In genomic region chr11:111330234-111330893, GRCh38 we compare ENCODE assay signal across 1 cellular context.
A peak's percentile ranks its signal among the peaks of the same experiment; 100 is the strongest.
TF ChIP-seq lines count a peak whose summit lies in the region.

No MANE protein-coding gene starts in this region.

TF ChIP-seq in HepG2, 621 proteins besides CTCF, POLR2A, EP300 and RAD21 (continued from another document and continues in another):
- TF ChIP-seq TEAD3 (CRISPR knock-in tag; optimal IDR thresholded peaks at IDR 0.05; ENCODE audit: borderline replicate concordance) = peak; percentile 56
- TF ChIP-seq KDM6A (CRISPR knock-in tag; IDR thresholded peaks at IDR 0.05; ENCODE audit: low read depth) = no peak
- TF ChIP-seq ZNF709 (CRISPR knock-in tag; IDR thresholded peaks at IDR 0.05) = no peak
- TF ChIP-seq, protein P1, sequence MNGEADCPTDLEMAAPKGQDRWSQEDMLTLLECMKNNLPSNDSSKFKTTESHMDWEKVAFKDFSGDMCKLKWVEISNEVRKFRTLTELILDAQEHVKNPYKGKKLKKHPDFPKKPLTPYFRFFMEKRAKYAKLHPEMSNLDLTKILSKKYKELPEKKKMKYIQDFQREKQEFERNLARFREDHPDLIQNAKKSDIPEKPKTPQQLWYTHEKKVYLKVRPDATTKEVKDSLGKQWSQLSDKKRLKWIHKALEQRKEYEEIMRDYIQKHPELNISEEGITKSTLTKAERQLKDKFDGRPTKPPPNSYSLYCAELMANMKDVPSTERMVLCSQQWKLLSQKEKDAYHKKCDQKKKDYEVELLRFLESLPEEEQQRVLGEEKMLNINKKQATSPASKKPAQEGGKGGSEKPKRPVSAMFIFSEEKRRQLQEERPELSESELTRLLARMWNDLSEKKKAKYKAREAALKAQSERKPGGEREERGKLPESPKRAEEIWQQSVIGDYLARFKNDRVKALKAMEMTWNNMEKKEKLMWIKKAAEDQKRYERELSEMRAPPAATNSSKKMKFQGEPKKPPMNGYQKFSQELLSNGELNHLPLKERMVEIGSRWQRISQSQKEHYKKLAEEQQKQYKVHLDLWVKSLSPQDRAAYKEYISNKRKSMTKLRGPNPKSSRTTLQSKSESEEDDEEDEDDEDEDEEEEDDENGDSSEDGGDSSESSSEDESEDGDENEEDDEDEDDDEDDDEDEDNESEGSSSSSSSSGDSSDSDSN (CRISPR knock-in tag; IDR thresholded peaks at IDR 0.05) = no peak
- no peak for TF ChIP-seq ZMAT3 (CRISPR knock-in tag; conservative IDR thresholded peaks at IDR 0.05)
- peak; percentile 79 for TF ChIP-seq SKI (IDR thresholded peaks at IDR 0.05; ENCODE audit: partially characterized antibody)
- TF ChIP-seq, protein P2, sequence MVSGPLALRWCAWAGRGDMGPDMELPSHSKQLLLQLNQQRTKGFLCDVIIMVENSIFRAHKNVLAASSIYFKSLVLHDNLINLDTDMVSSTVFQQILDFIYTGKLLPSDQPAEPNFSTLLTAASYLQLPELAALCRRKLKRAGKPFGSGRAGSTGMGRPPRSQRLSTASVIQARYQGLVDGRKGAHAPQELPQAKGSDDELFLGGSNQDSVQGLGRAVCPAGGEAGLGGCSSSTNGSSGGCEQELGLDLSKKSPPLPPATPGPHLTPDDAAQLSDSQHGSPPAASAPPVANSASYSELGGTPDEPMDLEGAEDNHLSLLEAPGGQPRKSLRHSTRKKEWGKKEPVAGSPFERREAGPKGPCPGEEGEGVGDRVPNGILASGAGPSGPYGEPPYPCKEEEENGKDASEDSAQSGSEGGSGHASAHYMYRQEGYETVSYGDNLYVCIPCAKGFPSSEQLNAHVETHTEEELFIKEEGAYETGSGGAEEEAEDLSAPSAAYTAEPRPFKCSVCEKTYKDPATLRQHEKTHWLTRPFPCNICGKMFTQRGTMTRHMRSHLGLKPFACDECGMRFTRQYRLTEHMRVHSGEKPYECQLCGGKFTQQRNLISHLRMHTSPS (CRISPR knock-in tag; IDR thresholded peaks at IDR 0.05; ENCODE audit: low read depth) = peak; percentile 71
- no peak for TF ChIP-seq NFE2L2 (IDR thresholded peaks at IDR 0.05; ENCODE audit: low read length)
- TF ChIP-seq, protein P3, sequence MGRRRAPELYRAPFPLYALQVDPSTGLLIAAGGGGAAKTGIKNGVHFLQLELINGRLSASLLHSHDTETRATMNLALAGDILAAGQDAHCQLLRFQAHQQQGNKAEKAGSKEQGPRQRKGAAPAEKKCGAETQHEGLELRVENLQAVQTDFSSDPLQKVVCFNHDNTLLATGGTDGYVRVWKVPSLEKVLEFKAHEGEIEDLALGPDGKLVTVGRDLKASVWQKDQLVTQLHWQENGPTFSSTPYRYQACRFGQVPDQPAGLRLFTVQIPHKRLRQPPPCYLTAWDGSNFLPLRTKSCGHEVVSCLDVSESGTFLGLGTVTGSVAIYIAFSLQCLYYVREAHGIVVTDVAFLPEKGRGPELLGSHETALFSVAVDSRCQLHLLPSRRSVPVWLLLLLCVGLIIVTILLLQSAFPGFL (CRISPR knock-in tag; IDR thresholded peaks at IDR 0.05) = no peak
- no peak for TF ChIP-seq ZNF567 (CRISPR knock-in tag; IDR thresholded peaks at IDR 0.05; ENCODE audit: borderline replicate concordance)
- no peak for TF ChIP-seq ZNF343 (CRISPR knock-in tag; IDR thresholded peaks at IDR 0.05)
- peak; percentile 56; the same call in 1 of the 2 replicates for TF ChIP-seq THRA (CRISPR knock-in tag; IDR thresholded peaks at IDR 0.05; ENCODE audit: borderline replicate concordance)
- TF ChIP-seq, protein P4, sequence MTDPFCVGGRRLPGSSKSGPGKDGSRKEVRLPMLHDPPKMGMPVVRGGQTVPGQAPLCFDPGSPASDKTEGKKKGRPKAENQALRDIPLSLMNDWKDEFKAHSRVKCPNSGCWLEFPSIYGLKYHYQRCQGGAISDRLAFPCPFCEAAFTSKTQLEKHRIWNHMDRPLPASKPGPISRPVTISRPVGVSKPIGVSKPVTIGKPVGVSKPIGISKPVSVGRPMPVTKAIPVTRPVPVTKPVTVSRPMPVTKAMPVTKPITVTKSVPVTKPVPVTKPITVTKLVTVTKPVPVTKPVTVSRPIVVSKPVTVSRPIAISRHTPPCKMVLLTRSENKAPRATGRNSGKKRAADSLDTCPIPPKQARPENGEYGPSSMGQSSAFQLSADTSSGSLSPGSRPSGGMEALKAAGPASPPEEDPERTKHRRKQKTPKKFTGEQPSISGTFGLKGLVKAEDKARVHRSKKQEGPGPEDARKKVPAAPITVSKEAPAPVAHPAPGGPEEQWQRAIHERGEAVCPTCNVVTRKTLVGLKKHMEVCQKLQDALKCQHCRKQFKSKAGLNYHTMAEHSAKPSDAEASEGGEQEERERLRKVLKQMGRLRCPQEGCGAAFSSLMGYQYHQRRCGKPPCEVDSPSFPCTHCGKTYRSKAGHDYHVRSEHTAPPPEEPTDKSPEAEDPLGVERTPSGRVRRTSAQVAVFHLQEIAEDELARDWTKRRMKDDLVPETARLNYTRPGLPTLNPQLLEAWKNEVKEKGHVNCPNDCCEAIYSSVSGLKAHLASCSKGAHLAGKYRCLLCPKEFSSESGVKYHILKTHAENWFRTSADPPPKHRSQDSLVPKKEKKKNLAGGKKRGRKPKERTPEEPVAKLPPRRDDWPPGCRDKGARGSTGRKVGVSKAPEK (CRISPR knock-in tag; IDR thresholded peaks at IDR 0.05; ENCODE audit: borderline replicate concordance) = no peak
- TF ChIP-seq ZNF672 (CRISPR knock-in tag; IDR thresholded peaks at IDR 0.05) = no peak
- peak; percentile 76 for TF ChIP-seq ARID5B (CRISPR knock-in tag; IDR thresholded peaks at IDR 0.05)
- no peak for TF ChIP-seq SAFB2 (CRISPR knock-in tag; IDR thresholded peaks at IDR 0.05; ENCODE audit: borderline replicate concordance, low read depth)
- no peak for TF ChIP-seq MAFG (CRISPR knock-in tag; IDR thresholded peaks at IDR 0.05)
- TF ChIP-seq GRHL1 (CRISPR knock-in tag; conservative IDR thresholded peaks at IDR 0.05) = no peak
- peak; percentile 49; the same call in 1 of the 2 replicates for TF ChIP-seq HDAC2 (CRISPR knock-in tag; IDR thresholded peaks at IDR 0.05)
- no peak for TF ChIP-seq JUN (CRISPR knock-in tag; IDR thresholded peaks at IDR 0.05)
- no peak for TF ChIP-seq ZNF563 (CRISPR knock-in tag; IDR thresholded peaks at IDR 0.05)
- TF ChIP-seq MTF2 (CRISPR knock-in tag; IDR thresholded peaks at IDR 0.05; ENCODE audit: borderline replicate concordance) = no peak
- TF ChIP-seq, protein P5, sequence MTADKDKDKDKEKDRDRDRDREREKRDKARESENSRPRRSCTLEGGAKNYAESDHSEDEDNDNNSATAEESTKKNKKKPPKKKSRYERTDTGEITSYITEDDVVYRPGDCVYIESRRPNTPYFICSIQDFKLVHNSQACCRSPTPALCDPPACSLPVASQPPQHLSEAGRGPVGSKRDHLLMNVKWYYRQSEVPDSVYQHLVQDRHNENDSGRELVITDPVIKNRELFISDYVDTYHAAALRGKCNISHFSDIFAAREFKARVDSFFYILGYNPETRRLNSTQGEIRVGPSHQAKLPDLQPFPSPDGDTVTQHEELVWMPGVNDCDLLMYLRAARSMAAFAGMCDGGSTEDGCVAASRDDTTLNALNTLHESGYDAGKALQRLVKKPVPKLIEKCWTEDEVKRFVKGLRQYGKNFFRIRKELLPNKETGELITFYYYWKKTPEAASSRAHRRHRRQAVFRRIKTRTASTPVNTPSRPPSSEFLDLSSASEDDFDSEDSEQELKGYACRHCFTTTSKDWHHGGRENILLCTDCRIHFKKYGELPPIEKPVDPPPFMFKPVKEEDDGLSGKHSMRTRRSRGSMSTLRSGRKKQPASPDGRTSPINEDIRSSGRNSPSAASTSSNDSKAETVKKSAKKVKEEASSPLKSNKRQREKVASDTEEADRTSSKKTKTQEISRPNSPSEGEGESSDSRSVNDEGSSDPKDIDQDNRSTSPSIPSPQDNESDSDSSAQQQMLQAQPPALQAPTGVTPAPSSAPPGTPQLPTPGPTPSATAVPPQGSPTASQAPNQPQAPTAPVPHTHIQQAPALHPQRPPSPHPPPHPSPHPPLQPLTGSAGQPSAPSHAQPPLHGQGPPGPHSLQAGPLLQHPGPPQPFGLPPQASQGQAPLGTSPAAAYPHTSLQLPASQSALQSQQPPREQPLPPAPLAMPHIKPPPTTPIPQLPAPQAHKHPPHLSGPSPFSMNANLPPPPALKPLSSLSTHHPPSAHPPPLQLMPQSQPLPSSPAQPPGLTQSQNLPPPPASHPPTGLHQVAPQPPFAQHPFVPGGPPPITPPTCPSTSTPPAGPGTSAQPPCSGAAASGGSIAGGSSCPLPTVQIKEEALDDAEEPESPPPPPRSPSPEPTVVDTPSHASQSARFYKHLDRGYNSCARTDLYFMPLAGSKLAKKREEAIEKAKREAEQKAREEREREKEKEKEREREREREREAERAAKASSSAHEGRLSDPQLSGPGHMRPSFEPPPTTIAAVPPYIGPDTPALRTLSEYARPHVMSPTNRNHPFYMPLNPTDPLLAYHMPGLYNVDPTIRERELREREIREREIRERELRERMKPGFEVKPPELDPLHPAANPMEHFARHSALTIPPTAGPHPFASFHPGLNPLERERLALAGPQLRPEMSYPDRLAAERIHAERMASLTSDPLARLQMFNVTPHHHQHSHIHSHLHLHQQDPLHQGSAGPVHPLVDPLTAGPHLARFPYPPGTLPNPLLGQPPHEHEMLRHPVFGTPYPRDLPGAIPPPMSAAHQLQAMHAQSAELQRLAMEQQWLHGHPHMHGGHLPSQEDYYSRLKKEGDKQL (CRISPR knock-in tag; IDR thresholded peaks at IDR 0.05; ENCODE audit: low read depth) = 0 out of 2 replicates have a peak, but pooled peaks have one; percentile 32
- no peak for TF ChIP-seq NFIC (IDR thresholded peaks at IDR 0.05; ENCODE audit: low read length)
- no peak for TF ChIP-seq ZIK1 (CRISPR knock-in tag; IDR thresholded peaks at IDR 0.05; ENCODE audit: borderline replicate concordance, low read depth)
- TF ChIP-seq, protein P6, sequence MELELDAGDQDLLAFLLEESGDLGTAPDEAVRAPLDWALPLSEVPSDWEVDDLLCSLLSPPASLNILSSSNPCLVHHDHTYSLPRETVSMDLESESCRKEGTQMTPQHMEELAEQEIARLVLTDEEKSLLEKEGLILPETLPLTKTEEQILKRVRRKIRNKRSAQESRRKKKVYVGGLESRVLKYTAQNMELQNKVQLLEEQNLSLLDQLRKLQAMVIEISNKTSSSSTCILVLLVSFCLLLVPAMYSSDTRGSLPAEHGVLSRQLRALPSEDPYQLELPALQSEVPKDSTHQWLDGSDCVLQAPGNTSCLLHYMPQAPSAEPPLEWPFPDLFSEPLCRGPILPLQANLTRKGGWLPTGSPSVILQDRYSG (CRISPR knock-in tag; IDR thresholded peaks at IDR 0.05) = no peak
